In the genomic region with DNA sequence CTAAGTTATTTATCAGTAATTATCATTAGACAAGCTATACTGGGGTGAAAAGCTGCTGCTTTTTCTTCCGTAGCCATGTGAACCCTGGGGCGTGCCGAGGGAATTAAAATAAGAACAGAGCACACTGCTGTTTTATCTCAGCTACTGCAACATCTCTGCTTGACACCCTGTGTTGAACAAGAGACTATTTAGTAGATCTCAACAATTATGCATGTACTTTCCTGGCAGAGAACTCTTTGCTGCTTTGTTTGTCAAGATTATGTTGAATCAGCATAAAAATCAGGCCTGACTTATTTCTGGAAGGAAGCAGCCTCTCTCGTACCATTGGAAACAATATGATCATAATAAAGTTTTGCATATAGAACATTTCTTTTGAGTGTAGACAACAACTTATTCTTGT, we compare ENCODE assay signal across 1 cellular context.
TF ChIP-seq lines count a peak whose summit lies in the region.

No MANE protein-coding gene starts in this region.

TF ChIP-seq in WTC11, 78 proteins besides CTCF, POLR2A, EP300 and RAD21 (continued from another document):
- TF ChIP-seq, protein P1, sequence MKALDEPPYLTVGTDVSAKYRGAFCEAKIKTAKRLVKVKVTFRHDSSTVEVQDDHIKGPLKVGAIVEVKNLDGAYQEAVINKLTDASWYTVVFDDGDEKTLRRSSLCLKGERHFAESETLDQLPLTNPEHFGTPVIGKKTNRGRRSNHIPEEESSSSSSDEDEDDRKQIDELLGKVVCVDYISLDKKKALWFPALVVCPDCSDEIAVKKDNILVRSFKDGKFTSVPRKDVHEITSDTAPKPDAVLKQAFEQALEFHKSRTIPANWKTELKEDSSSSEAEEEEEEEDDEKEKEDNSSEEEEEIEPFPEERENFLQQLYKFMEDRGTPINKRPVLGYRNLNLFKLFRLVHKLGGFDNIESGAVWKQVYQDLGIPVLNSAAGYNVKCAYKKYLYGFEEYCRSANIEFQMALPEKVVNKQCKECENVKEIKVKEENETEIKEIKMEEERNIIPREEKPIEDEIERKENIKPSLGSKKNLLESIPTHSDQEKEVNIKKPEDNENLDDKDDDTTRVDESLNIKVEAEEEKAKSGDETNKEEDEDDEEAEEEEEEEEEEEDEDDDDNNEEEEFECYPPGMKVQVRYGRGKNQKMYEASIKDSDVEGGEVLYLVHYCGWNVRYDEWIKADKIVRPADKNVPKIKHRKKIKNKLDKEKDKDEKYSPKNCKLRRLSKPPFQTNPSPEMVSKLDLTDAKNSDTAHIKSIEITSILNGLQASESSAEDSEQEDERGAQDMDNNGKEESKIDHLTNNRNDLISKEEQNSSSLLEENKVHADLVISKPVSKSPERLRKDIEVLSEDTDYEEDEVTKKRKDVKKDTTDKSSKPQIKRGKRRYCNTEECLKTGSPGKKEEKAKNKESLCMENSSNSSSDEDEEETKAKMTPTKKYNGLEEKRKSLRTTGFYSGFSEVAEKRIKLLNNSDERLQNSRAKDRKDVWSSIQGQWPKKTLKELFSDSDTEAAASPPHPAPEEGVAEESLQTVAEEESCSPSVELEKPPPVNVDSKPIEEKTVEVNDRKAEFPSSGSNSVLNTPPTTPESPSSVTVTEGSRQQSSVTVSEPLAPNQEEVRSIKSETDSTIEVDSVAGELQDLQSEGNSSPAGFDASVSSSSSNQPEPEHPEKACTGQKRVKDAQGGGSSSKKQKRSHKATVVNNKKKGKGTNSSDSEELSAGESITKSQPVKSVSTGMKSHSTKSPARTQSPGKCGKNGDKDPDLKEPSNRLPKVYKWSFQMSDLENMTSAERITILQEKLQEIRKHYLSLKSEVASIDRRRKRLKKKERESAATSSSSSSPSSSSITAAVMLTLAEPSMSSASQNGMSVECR (CRISPR knock-in tag; IDR thresholded peaks at IDR 0.05; ENCODE audit: borderline replicate concordance), result no peak
- TF ChIP-seq, protein P2, sequence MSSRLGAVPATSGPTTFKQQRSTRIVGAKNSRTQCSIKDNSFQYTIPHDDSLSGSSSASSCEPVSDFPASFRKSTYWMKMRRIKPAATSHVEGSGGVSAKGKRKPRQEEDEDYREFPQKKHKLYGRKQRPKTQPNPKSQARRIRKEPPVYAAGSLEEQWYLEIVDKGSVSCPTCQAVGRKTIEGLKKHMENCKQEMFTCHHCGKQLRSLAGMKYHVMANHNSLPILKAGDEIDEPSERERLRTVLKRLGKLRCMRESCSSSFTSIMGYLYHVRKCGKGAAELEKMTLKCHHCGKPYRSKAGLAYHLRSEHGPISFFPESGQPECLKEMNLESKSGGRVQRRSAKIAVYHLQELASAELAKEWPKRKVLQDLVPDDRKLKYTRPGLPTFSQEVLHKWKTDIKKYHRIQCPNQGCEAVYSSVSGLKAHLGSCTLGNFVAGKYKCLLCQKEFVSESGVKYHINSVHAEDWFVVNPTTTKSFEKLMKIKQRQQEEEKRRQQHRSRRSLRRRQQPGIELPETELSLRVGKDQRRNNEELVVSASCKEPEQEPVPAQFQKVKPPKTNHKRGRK (CRISPR knock-in tag; IDR thresholded peaks at IDR 0.05; ENCODE audit: borderline replicate concordance), result no peak
- no peak for TF ChIP-seq EMX1 (CRISPR knock-in tag; IDR thresholded peaks at IDR 0.05)
- no peak for TF ChIP-seq ZBTB21 (CRISPR knock-in tag; IDR thresholded peaks at IDR 0.05; ENCODE audit: borderline replicate concordance)
- TF ChIP-seq FOXP4 (CRISPR knock-in tag; IDR thresholded peaks at IDR 0.05), result no peak; the same call in 1 of the 2 replicates
- TF ChIP-seq SMAD4 (CRISPR knock-in tag; IDR thresholded peaks at IDR 0.05), result no peak
- TF ChIP-seq E2F5 (CRISPR knock-in tag; IDR thresholded peaks at IDR 0.05), result no peak
- TF ChIP-seq, protein P3, sequence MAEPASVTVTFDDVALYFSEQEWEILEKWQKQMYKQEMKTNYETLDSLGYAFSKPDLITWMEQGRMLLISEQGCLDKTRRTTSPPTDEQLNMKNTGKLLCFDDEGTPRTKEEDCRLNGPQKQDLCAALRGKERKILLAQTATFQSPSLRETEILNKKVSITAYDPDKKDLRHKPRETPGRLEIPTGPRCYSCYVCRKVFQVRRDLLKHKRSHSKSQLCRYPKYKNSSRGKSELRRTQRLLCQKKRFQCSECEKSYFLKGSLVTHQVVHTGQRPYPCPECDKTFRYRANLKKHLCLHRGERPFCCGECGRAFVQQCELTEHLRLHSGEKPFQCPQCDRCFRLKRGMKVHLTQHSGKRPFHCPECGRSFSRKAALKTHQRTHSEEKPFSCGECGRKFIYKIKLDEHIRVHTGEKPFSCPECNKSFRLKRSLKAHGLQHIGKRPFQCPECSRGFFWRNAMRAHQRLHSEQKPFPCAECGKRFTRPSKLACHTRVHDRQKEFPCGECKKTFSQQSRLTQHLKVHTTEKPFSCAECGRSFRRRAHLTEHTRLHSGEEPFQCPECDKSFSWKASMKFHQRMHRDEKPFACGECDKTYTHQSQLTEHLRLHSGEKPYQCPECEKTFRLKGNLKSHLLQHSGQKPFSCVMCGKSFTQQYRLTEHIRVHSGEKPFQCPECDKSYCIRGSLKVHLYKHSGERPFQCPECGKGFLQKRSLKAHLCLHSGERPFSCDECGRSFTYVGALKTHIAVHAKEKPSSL (CRISPR knock-in tag; conservative IDR thresholded peaks at IDR 0.05), result no peak
- no peak for TF ChIP-seq MYBL2 (CRISPR knock-in tag; IDR thresholded peaks at IDR 0.05)
- TF ChIP-seq ZNF121 (CRISPR knock-in tag; IDR thresholded peaks at IDR 0.05), result no peak
- no peak for TF ChIP-seq ZNF317 (CRISPR knock-in tag; IDR thresholded peaks at IDR 0.05; ENCODE audit: borderline replicate concordance, low read depth)
